Comparison of ENCODE assay signal across 1 cellular context in the genomic region with DNA sequence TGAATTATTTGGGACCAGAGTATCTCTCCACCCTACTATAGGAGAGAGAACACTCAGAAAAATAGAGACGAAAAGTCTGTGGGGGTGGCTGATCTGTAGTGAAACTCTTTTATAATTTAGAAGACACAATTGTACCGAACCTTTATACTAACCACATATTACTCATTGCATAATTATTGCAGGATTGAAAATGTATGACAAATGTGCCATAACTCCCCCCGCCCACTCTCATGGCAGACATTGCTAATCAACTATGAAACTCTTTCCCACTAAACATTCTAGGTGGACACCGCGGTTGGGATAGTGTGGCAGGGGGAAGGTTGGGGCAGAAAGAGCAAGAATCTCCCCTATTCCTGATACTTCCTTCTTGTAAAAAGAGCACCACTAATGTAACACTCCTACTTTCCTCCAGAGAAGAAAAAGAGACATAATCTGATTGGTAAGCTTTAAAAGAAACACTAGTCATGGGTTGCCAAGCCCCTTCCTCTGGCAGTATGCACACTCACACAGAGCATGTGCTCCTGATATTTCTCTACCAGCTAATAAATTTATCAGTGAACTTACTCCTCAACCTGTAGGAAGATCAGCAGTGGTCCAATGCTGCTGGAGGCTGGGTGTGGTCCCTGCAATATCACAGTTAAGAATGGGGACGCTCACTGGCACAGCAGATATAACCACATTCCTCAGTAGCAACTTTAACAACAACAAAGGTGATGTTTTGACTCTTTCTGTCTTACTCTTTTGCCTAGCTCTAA.
TF ChIP-seq lines count a peak whose summit lies in the region.

No MANE protein-coding gene starts in this region.

TF ChIP-seq in K562, 482 proteins besides CTCF, POLR2A, EP300 and RAD21:
- TF ChIP-seq ZNF57 (CRISPR knock-in tag; IDR thresholded peaks at IDR 0.05) (no peak), ZNF23 (CRISPR knock-in tag; IDR thresholded peaks at IDR 0.05) (0 out of 2 replicates have a peak, but pooled peaks have one; percentile 66), ZKSCAN8 (CRISPR knock-in tag; IDR thresholded peaks at IDR 0.05) (no peak)
- TF ChIP-seq, protein P1, sequence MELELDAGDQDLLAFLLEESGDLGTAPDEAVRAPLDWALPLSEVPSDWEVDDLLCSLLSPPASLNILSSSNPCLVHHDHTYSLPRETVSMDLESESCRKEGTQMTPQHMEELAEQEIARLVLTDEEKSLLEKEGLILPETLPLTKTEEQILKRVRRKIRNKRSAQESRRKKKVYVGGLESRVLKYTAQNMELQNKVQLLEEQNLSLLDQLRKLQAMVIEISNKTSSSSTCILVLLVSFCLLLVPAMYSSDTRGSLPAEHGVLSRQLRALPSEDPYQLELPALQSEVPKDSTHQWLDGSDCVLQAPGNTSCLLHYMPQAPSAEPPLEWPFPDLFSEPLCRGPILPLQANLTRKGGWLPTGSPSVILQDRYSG (tag; conservative IDR thresholded peaks at IDR 0.05; ENCODE audit: low read depth) = no peak
